ENCODE assay signal across 14 cellular contexts in the genomic region with DNA sequence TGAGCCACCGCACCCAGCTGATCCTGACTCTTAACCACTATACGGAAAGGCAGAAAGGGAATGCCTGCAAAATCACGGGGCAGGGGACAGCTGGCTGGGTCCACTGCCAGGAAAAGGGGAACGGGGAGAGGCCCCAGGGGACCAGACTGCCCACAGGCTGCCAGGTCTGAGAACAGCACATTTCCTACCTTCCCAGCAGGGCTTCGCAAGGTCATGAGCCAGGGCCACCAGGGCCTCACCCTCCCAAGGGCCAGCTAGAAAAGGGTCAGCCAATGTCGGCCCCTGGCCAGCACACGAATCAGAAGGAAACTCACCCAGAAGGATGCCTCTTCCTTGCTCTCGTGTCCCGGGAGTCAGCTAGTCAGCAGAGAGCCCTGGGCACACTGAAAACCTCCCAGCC.
DNase-seq lines count a peak whose midpoint lies in the region; ATAC-seq and TF ChIP-seq lines count a peak whose summit lies in the region.
"Had no signal": no experiment of that assay in that cellular context is flagged by ENCODE, and none has a peak within 500 bp of the region (broad histone marks: within the 10 kb centered on the region; RNA-seq: fewer than 3 reads in every experiment).

No MANE protein-coding gene starts in this region.

- H4K91ac ChIP-seq in neuronal stem cell (ENCODE audit: low read depth, low read length, poor library complexity): no peak overlapping the region

- H3K14ac ChIP-seq in neuronal stem cell (ENCODE audit: low read length): no peak overlapping the region

- H3K79me1 ChIP-seq in neuronal stem cell (ENCODE audit: low read depth, low read length): peaks cover 11% of the 10 kb centered on the region

- H2AFZ ChIP-seq in neuronal stem cell (ENCODE audit: low read length): no peak overlapping the region

- intact Hi-C loops in sigmoid colon (cut with DNase I): no loop called here

- peak overlapping the region; percentile 42 for H3K18ac ChIP-seq in neuronal stem cell (ENCODE audit: low read length)

- TF ChIP-seq EP300 in sigmoid colon (IDR thresholded peaks at IDR 0.05): no peak

- no peak overlapping the region for H3K9ac ChIP-seq in neuronal stem cell (ENCODE audit: low read depth, low read length, poor library complexity)
- H3K9ac ChIP-seq: BLaER1 treated with 17β-estradiol and CSF1 and Interleukin-3, amounts not matched to agents 10 nM and 100 nM had no signal

- no peak overlapping the region for H4K8ac ChIP-seq in neuronal stem cell (ENCODE audit: low read depth, low read length)

- no peak for ATAC-seq in GM19467 (IDR thresholded peaks at IDR 0.05; ENCODE audit: unreplicated experiment)
- ATAC-seq: CD8-positive, alpha-beta T cell had no signal

- no peak for TF ChIP-seq CTCF in sigmoid colon (IDR thresholded peaks at IDR 0.05)

- H2AK5ac ChIP-seq in neuronal stem cell (ENCODE audit: low read depth, low read length): no peak overlapping the region

- H3K36me3 ChIP-seq in neuronal stem cell (replicated peaks in 1 of 2; ENCODE audit: control insufficient read depth in 2 of 2, insufficient read depth in 2 of 2, low read length in 2 of 2) (peaks cover 0 to 13% of the 10 kb centered on the region in 2 donors), sigmoid colon (no peaks in the 10 kb centered on the region)

- H2BK120ac ChIP-seq in neuronal stem cell (ENCODE audit: low read depth, low read length): no peak overlapping the region

- H3K4me3 ChIP-seq in neuronal stem cell (ENCODE audit: low read length in 2 of 2) (no peak overlapping the region), sigmoid colon (no peak overlapping the region)
- H3K4me3 ChIP-seq: BLaER1 treated with 17β-estradiol and CSF1 and Interleukin-3, amounts not matched to agents 10 nM and 100 nM had no signal

- H3K27me3 ChIP-seq in neuronal stem cell (ENCODE audit: control insufficient read depth in 3 of 3, insufficient read depth in 3 of 3, low read depth in 1 of 3, low read length in 3 of 3) (no peaks in the 10 kb centered on the region), sigmoid colon (peaks cover 0 to 3% (median 0%) of the 10 kb centered on the region in 3 donors)
- H3K27me3 ChIP-seq: BLaER1 treated with 17β-estradiol and CSF1 and Interleukin-3, amounts not matched to agents 10 nM and 100 nM had no signal

- no CpG with 5 or more reads among the region's 9 CpGs for WGBS in neuronal stem cell (ENCODE audit: extremely low coverage in 2 of 2, insufficient read length in 2 of 2, insufficient replicate concordance in 1 of 2), 2 donors
- WGBS in sigmoid colon, 2 donors: 77 to 86% methylated on average over 9 of the region's 9 CpGs

- H3K23ac ChIP-seq in neuronal stem cell (ENCODE audit: low read depth, low read length, poor library complexity): no peak overlapping the region

- H3K4me2 ChIP-seq in neuronal stem cell (ENCODE audit: insufficient read depth, low read length, poor library complexity, severe bottlenecking): no peak overlapping the region

- H3K9me3 ChIP-seq in neuronal stem cell (replicated peaks in 1 of 2; ENCODE audit: control insufficient read depth in 2 of 2, insufficient read depth in 1 of 2, low read depth in 1 of 2, low read length in 2 of 2) (no peaks in the 10 kb centered on the region), sigmoid colon (no peaks in the 10 kb centered on the region)

- H2BK12ac ChIP-seq in neuronal stem cell (ENCODE audit: low read length): no peak overlapping the region

- DNase-seq in NCI-H1694 treated with DMSO at 0.1 percent for 48 hours (lab: John Stamatoyannopoulos, UW) (peak; percentile 8), NCI-H1694 (lab: John Stamatoyannopoulos, UW) (no peak), NCI-H446 treated with DMSO at 0.1 percent for 48 hours (lab: John Stamatoyannopoulos, UW) (peak; percentile 11), neuronal stem cell (ENCODE audit: low spot score) (no peak), sigmoid colon (no peak), superior temporal gyrus (ENCODE audit: extremely low spot score) (no peak)
- DNase-seq: 8988T; CD8-positive, alpha-beta T cell; DMS153; DMS79; GF-D8; HCEC 1CT had no signal

- H2BK15ac ChIP-seq in neuronal stem cell (ENCODE audit: low read length): no peak overlapping the region

- no peak for TF ChIP-seq POLR2A in sigmoid colon (IDR thresholded peaks at IDR 0.05)

- H2BK5ac ChIP-seq in neuronal stem cell (ENCODE audit: low read length): no peak overlapping the region

- peaks cover 5 to 6% of the 10 kb centered on the region in 2 donors for H3K4me1 ChIP-seq in neuronal stem cell (ENCODE audit: control insufficient read depth in 2 of 2, insufficient read depth in 1 of 2, low read depth in 1 of 2, low read length in 2 of 2)
- peaks cover 0 to 22% (median 10%) of the 10 kb centered on the region in 4 donors for H3K4me1 ChIP-seq in sigmoid colon

- H3K27ac ChIP-seq in neuronal stem cell (replicated peaks; ENCODE audit: low read length) (no peak overlapping the region), sigmoid colon (no peak overlapping the region)
- H3K27ac ChIP-seq: BLaER1 treated with 17β-estradiol and CSF1 and Interleukin-3, amounts not matched to agents 10 nM and 100 nM had no signal

- H3K4ac ChIP-seq in neuronal stem cell (ENCODE audit: low read length): no peak overlapping the region

Comparison
In these comparisons a context has a peak if more than half of its experiments do, and no peak if none do; other contexts are left out.
1. DNase-seq: peak in NCI-H1694 treated with DMSO at 0.1 percent for 48 hours (single experiment) and NCI-H446 treated with DMSO at 0.1 percent for 48 hours (single experiment); none in NCI-H1694 (single experiment), neuronal stem cell (single experiment), sigmoid colon (single experiment) and superior temporal gyrus (single experiment).